Comparison of ENCODE assay signal across 8 cellular contexts in genomic region chr4:107824367-107825071, GRCh38. TPM values are rescaled to one million over a fixed set of nuclear protein-coding genes. Genes with fewer than 3 reads are reported as not detected.
DNase-seq lines count a peak whose midpoint lies in the region; ATAC-seq and TF ChIP-seq lines count a peak whose summit lies in the region.

TSS of gene SGMS2 (plus strand) at chr4:107824932. CDS start at chr4:107895554, 70,622 bp downstream.

- peak within 1 kb of the TSS; percentile 33; the same call in 1 of the 2 replicates for H3K4ac ChIP-seq in IMR-90 (ENCODE audit: low read depth, low read length)

- H3K9ac ChIP-seq in IMR-90 (ENCODE audit: low read depth, low read length): peak within 1 kb of the TSS; percentile 48

- H2AK5ac ChIP-seq in IMR-90 (ENCODE audit: low read depth, low read length): 0 out of 2 replicates have a peak within 1 kb of the TSS, but pooled peaks have one; percentile 61

- H3K9me1 ChIP-seq in IMR-90 (ENCODE audit: insufficient read depth, low read length): 0 out of 2 replicates have a peak, but pooled peaks cover 2% of the 10 kb centered on the region

- peak within 1 kb of the TSS; percentile 55; the same call in 1 of the 2 replicates for H3K23ac ChIP-seq in IMR-90 (ENCODE audit: low read depth, low read length)

- peaks cover 19% of the 10 kb centered on the region for H3K4me1 Mint-ChIP-seq in WTC11

- peak within 1 kb of the TSS; percentile 28; the same call in 1 of the 2 replicates for H2BK20ac ChIP-seq in IMR-90 (ENCODE audit: low read depth, low read length)

- H4K91ac ChIP-seq in IMR-90 (ENCODE audit: insufficient read depth, low read depth, low read length): peak within 1 kb of the TSS; percentile 44; the same call in 1 of the 2 replicates

- CTCF ChIA-PET in IMR-90 (lab: Yijun Ruan, JAX) (interaction anchor here (0.8 kb wide), 2 partner anchors 56 to 87 kb away, joined by 3 read pairs; no protein-coding TSS in a partner anchor), WTC11 (lab: Charles Lee) (interaction anchor here (0.6 to 1.4 kb wide), 4 partner anchors 34 to 107 kb away, joined by 3 to 4 read pairs (median 3); partner anchors contain the start of gene CYP2U1)

- no peaks in the 10 kb centered on the region for H3K36me3 ChIP-seq in IMR-90 (ENCODE audit: control insufficient read depth, insufficient read depth, low read length)
- no peaks in the 10 kb centered on the region for H3K36me3 ChIP-seq in spleen

- intact Hi-C loops in IMR-90 (cut with micrococcal nuclease) (loop anchor here (2.0 to 5.0 kb wide), 3 partner anchors 62 to 88 kb away; no protein-coding TSS in a partner anchor), spleen (cut with DNase I; ENCODE audit: low total_unique reads) (no loop called here)

- no peak within 1 kb of the TSS for H3K27ac Mint-ChIP-seq in WTC11

- H3K79me1 ChIP-seq in IMR-90 (ENCODE audit: low read depth in 1 of 2, low read length in 2 of 2): 0 out of 4 replicates have a peak, but pooled peaks cover 0 to 4% of the 10 kb centered on the region in 2 experiments

- H3K4me1 ChIP-seq in IMR-90 (ENCODE audit: control insufficient read depth, insufficient read depth, low read length) (peaks cover 2% of the 10 kb centered on the region), spleen (peaks cover 0 to 47% (median 16%) of the 10 kb centered on the region in 6 donors)

- H2BK120ac ChIP-seq in IMR-90 (ENCODE audit: low read depth, low read length): peak within 1 kb of the TSS; percentile 79

- H3K9me3 ChIP-seq in IMR-90 (ENCODE audit: control insufficient read depth, insufficient read depth, low read length) (no peaks in the 10 kb centered on the region), spleen (no peaks in the 10 kb centered on the region)

- H4K5ac ChIP-seq in IMR-90 (ENCODE audit: low read depth, low read length): peak within 1 kb of the TSS; percentile 33; the same call in 1 of the 2 replicates

- peak; percentile 6; the same call in 1 of the 2 replicates for TF ChIP-seq RAD21 in IMR-90 (IDR thresholded peaks at IDR 0.05; ENCODE audit: low read length)

- peak within 1 kb of the TSS; percentile 94 for H2AFZ ChIP-seq in IMR-90 (replicated peaks; ENCODE audit: low read length, poor library complexity)

- WGBS in IMR-90 (ENCODE audit: extremely low coverage in 2 of 2, insufficient read length in 1 of 2), 2 experiments: 0% methylated on average over 30 of the region's 64 CpGs; no CpG with 5 or more reads in 1 of the 2 experiments
- 0 to 1% (median 1%) methylated on average over 18 to 64 of the region's 64 CpGs for WGBS in spleen, 5 donors

- H2BK15ac ChIP-seq in IMR-90 (ENCODE audit: low read depth, low read length): no peak within 1 kb of the TSS

- TF ChIP-seq POLR2A in IMR-90 (IDR thresholded peaks at IDR 0.05; ENCODE audit: low read depth, low read length) (peak; percentile 83), spleen (IDR thresholded peaks at IDR 0.05) (no peak)

- no TSS peak for BruUV-seq in IMR-90 (replicated peaks; lab: Mats Ljungman, UMichigan)

- H3K56ac ChIP-seq in IMR-90 (ENCODE audit: extremely low read depth, insufficient read depth, low read length): peak within 1 kb of the TSS; percentile 61; the same call in 1 of the 2 replicates

- peaks cover 99% of the 10 kb centered on the region for H3K27me3 Mint-ChIP-seq in WTC11 (ENCODE audit: low read depth)

- peak; percentile 74 for DNase-seq in ELF-1 (ENCODE audit: low read depth, low spot score)
- DNase-seq in IMR-90: peak; percentile 84
- DNase-seq in WTC11 (ENCODE audit: low spot score): peak; percentile 39
- DNase-seq in choroid plexus epithelial cell (ENCODE audit: low read depth): peak; percentile 81
- DNase-seq in kidney glomerular epithelial cell (lab: John Stamatoyannopoulos, UW): peak; percentile 90
- peak; percentile 90 for DNase-seq in spleen
- no peak for DNase-seq in T-helper 9 cell

- H3K27ac ChIP-seq in IMR-90 (ENCODE audit: insufficient read depth, low read length) (peak within 1 kb of the TSS; percentile 32), spleen (peak within 1 kb of the TSS in 7 of 8 donors; percentile 65 to 91 (median 77))

- H3K4me3 Mint-ChIP-seq in WTC11: peak within 1 kb of the TSS; percentile 86

- peak within 1 kb of the TSS; percentile 83 for H2AK9ac ChIP-seq in IMR-90 (replicated peaks; ENCODE audit: low read depth, low read length, poor library complexity)

- H4K20me1 ChIP-seq in IMR-90 (ENCODE audit: insufficient read depth, low read length): no peaks in the 10 kb centered on the region

- H3K27me3 ChIP-seq in IMR-90 (ENCODE audit: control insufficient read depth, insufficient read depth, low read length): peaks cover 7% of the 10 kb centered on the region
- H3K27me3 ChIP-seq in spleen (replicated peaks in 1 of 7): peaks cover 0 to 53% (median 14%) of the 10 kb centered on the region in 7 donors

- no peak within 1 kb of the TSS for H3K14ac ChIP-seq in IMR-90 (replicated peaks; ENCODE audit: low read depth, low read length)

- no peaks in the 10 kb centered on the region for H3K9me3 Mint-ChIP-seq in WTC11

- ATAC-seq in GM21619 (IDR thresholded peaks at IDR 0.05; ENCODE audit: unreplicated experiment): peak; percentile 62
- ATAC-seq in IMR-90 (ENCODE audit: low read depth): peak; percentile 93
- peak; percentile 53 for ATAC-seq in WTC11

- H3K4me2 ChIP-seq in IMR-90 (ENCODE audit: low read depth, low read length): peak within 1 kb of the TSS; percentile 95

- H2BK5ac ChIP-seq in IMR-90 (ENCODE audit: low read depth, low read length, poor library complexity, severe bottlenecking): peak within 1 kb of the TSS; percentile 31

- peak within 1 kb of the TSS in 1 of 2 experiments; percentile 55; a peak in 2 of 4 replicates for H4K8ac ChIP-seq in IMR-90 (ENCODE audit: low read depth in 2 of 2, low read length in 2 of 2)

- H3K4me3 ChIP-seq in IMR-90 (ENCODE audit: insufficient read depth, low read depth, low read length) (peak within 1 kb of the TSS; percentile 64), choroid plexus epithelial cell (ENCODE audit: low read depth, low read length) (peak within 1 kb of the TSS; percentile 78), spleen (peak within 1 kb of the TSS; percentile 21 to 75 (median 48))

- no peaks in the 10 kb centered on the region for H3K36me3 Mint-ChIP-seq in WTC11

- TF ChIP-seq CTCF in IMR-90 (conservative IDR thresholded peaks at IDR 0.05; ENCODE audit: low read depth, low read length) (no peak), WTC11 (IDR thresholded peaks at IDR 0.05) (no peak), choroid plexus epithelial cell (conservative IDR thresholded peaks at IDR 0.05; ENCODE audit: low read depth, low read length) (no peak), spleen (IDR thresholded peaks at IDR 0.05 in 8 of 11, conservative IDR thresholded peaks at IDR 0.05 in 3 of 11) (no peak)

- in situ Hi-C loops in IMR-90 (cut with MboI; ENCODE audit: low sequenced_read_pairs): no loop called here

- peak within 1 kb of the TSS; percentile 28 for H3K18ac ChIP-seq in IMR-90 (ENCODE audit: low read depth, low read length)

- dilution Hi-C loops in IMR-90 (cut with HindIII; ENCODE audit: low sequenced_read_pairs, unreplicated experiment): no loop called here

- POLR2A ChIA-PET in IMR-90 (lab: Charles Lee; ENCODE audit: unreplicated experiment): no interaction called here
- POLR2A ChIA-PET in WTC11 (lab: Charles Lee): no interaction called here

TF ChIP-seq in IMR-90, 13 proteins besides CTCF, POLR2A, EP300 and RAD21:
- TF ChIP-seq NFE2L2 (IDR thresholded peaks at IDR 0.05; ENCODE audit: low read depth, low read length) (no peak), MXI1 (IDR thresholded peaks at IDR 0.05; ENCODE audit: borderline replicate concordance, low read depth, low read length) (peak; percentile 35; the same call in 1 of the 2 replicates), FOS (IDR thresholded peaks at IDR 0.05; ENCODE audit: low read depth, low read length) (peak; percentile 89), MAFK (IDR thresholded peaks at IDR 0.05; ENCODE audit: low read depth, low read length) (no peak)

TF ChIP-seq in WTC11, 78 proteins besides CTCF, POLR2A, EP300 and RAD21 (continues in another document):
- TF ChIP-seq NFYB (CRISPR knock-in tag; conservative IDR thresholded peaks at IDR 0.05; ENCODE audit: low read depth) (no peak), OVOL2 (CRISPR knock-in tag; IDR thresholded peaks at IDR 0.05; ENCODE audit: borderline replicate concordance) (no peak), FOXK1 (CRISPR knock-in tag; IDR thresholded peaks at IDR 0.05) (no peak), NFATC4 (CRISPR knock-in tag; IDR thresholded peaks at IDR 0.05) (no peak)
- TF ChIP-seq, protein P1, sequence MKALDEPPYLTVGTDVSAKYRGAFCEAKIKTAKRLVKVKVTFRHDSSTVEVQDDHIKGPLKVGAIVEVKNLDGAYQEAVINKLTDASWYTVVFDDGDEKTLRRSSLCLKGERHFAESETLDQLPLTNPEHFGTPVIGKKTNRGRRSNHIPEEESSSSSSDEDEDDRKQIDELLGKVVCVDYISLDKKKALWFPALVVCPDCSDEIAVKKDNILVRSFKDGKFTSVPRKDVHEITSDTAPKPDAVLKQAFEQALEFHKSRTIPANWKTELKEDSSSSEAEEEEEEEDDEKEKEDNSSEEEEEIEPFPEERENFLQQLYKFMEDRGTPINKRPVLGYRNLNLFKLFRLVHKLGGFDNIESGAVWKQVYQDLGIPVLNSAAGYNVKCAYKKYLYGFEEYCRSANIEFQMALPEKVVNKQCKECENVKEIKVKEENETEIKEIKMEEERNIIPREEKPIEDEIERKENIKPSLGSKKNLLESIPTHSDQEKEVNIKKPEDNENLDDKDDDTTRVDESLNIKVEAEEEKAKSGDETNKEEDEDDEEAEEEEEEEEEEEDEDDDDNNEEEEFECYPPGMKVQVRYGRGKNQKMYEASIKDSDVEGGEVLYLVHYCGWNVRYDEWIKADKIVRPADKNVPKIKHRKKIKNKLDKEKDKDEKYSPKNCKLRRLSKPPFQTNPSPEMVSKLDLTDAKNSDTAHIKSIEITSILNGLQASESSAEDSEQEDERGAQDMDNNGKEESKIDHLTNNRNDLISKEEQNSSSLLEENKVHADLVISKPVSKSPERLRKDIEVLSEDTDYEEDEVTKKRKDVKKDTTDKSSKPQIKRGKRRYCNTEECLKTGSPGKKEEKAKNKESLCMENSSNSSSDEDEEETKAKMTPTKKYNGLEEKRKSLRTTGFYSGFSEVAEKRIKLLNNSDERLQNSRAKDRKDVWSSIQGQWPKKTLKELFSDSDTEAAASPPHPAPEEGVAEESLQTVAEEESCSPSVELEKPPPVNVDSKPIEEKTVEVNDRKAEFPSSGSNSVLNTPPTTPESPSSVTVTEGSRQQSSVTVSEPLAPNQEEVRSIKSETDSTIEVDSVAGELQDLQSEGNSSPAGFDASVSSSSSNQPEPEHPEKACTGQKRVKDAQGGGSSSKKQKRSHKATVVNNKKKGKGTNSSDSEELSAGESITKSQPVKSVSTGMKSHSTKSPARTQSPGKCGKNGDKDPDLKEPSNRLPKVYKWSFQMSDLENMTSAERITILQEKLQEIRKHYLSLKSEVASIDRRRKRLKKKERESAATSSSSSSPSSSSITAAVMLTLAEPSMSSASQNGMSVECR (CRISPR knock-in tag; IDR thresholded peaks at IDR 0.05; ENCODE audit: borderline replicate concordance): no peak

RNA-seq across cellular contexts. Expression of gene SGMS2, which starts in this region (rescaled TPM):
- total RNA-seq in IMR-90 (2012; rRNA removed) (37.5 and 57.5 TPM in 2 replicates), WTC11 (2021) (0.16 to 1.3 TPM (median 0.72 TPM) in 3 replicates), spleen (10 to 100 TPM in 3 of 7 donors, 1 to 10 TPM in 4; 2.9 to 35.5 (median 7.3) TPM)
- polyA plus RNA-seq in IMR-90 (2012; rRNA removed) (13.4 and 16.5 TPM in 2 replicates), spleen (under 1 TPM; 0.20 to 0.48 (median 0.26) TPM)
- 5.0 and 14.9 TPM in 2 replicates for polyA plus RNA-seq in IMR-90 (2012; cell fraction: cytosol; rRNA removed)
- 10.2 and 11.3 TPM in 2 replicates for polyA plus RNA-seq in IMR-90 (2012; cell fraction: nucleus; rRNA removed; ENCODE audit: low replicate concordance)

Comparison
In these comparisons a context has a peak if more than half of its experiments do, and no peak if none do; other contexts are left out.
1. RNA of gene SGMS2 (polyA plus RNA-seq): 5.0 to 16.5 TPM in IMR-90; 0.20 to 0.48 TPM in spleen; every median in the first group is over 4 times any median in the second.
2. Peak in every context shown above with its lines, with median percentiles within 50 percentile points of each other: ATAC-seq and H3K4me3 ChIP-seq.